In genomic region chr7:138610671-138611170, GRCh38 we compare ENCODE assay signal across 17 cellular contexts.
"Had no signal": no experiment of that assay in that cellular context is flagged by ENCODE, and none has a peak within 500 bp of the region (broad histone marks: within the 10 kb centered on the region; RNA-seq: fewer than 3 reads in every experiment).

No MANE protein-coding gene starts in this region.

- H3K4me3 ChIP-seq: SJSA1, smooth muscle cell had no signal

- H3K27ac Mint-ChIP-seq: activated CD8-positive, alpha-beta T cell treated with anti-CD3 and anti-CD28 coated beads, Interleukin-2, amount 10 ng/mL, durations not matched to agents 7 days and 5 days; activated T-helper 1 cell treated with anti-CD3 and anti-CD28 coated beads, Interleukin-12 subunit alpha, Interleukin-12 subunit beta, Interleukin-2, Interleukin-4 antibody, amounts not matched to agents 30 ng/mL and 10 ng/mL and 1 ng/mL, durations not matched to agents 14 hours and 24 hours and 36 hours; dendritic cell treated with granulocyte-macrophage colony-stimulating factor and Interleukin-4, amounts not matched to agents 40 ng/mL and 50 ng/mL, for 4 days; immature natural killer cell; stimulated activated effector memory CD8-positive, alpha-beta T cell treated with anti-CD3 and anti-CD28 coated beads, Interleukin-12 subunit alpha, Interleukin-12 subunit beta, amount 100 ng/mL, for 72 hours had no signal

- H3K27ac ChIP-seq: SJSA1, WERI-Rb-1 had no signal

- ATAC-seq: activated CD8-positive, alpha-beta T cell treated with anti-CD3 and anti-CD28 coated beads, Interleukin-2, amount 10 ng/mL, durations not matched to agents 7 days and 5 days; left cardiac atrium; right cardiac atrium; stimulated activated effector memory CD8-positive, alpha-beta T cell treated with anti-CD3 and anti-CD28 coated beads, Interleukin-12 subunit alpha, Interleukin-12 subunit beta, amount 100 ng/mL, for 72 hours had no signal

- H3K27me3 Mint-ChIP-seq: dendritic cell treated with granulocyte-macrophage colony-stimulating factor and Interleukin-4, amounts not matched to agents 40 ng/mL and 50 ng/mL, for 4 days had no signal

- H3K9me3 ChIP-seq: SJSA1 had no signal

- H3K4me3 Mint-ChIP-seq: activated CD8-positive, alpha-beta T cell treated with anti-CD3 and anti-CD28 coated beads, Interleukin-2, amount 10 ng/mL, durations not matched to agents 7 days and 5 days; activated T-helper 1 cell treated with anti-CD3 and anti-CD28 coated beads, Interleukin-12 subunit alpha, Interleukin-12 subunit beta, Interleukin-2, Interleukin-4 antibody, amounts not matched to agents 30 ng/mL and 10 ng/mL and 1 ng/mL, durations not matched to agents 14 hours and 24 hours and 36 hours; dendritic cell treated with granulocyte-macrophage colony-stimulating factor and Interleukin-4, amounts not matched to agents 40 ng/mL and 50 ng/mL, for 4 days; immature natural killer cell; stimulated activated effector memory CD8-positive, alpha-beta T cell treated with anti-CD3 and anti-CD28 coated beads, Interleukin-12 subunit alpha, Interleukin-12 subunit beta, amount 100 ng/mL, for 72 hours had no signal

- H3K36me3 ChIP-seq: SJSA1, WERI-Rb-1 had no signal

- H3K27me3 ChIP-seq: SJSA1 had no signal

- H3K36me3 Mint-ChIP-seq: immature natural killer cell; stimulated activated effector memory CD8-positive, alpha-beta T cell treated with anti-CD3 and anti-CD28 coated beads, Interleukin-12 subunit alpha, Interleukin-12 subunit beta, amount 100 ng/mL, for 72 hours had no signal

- H3K4me1 ChIP-seq: SJSA1 had no signal

- DNase-seq: activated CD4-positive, alpha-beta T cell treated with anti-CD3 and anti-CD28 coated beads for 48 hours; activated CD8-positive, alpha-beta memory T cell treated with anti-CD3 and anti-CD28 coated beads, Interleukin-2, amount 50 U/mL, for 48 hours; activated CD8-positive, alpha-beta T cell treated with anti-CD3 and anti-CD28 coated beads, Interleukin-2, amount 10 ng/mL, durations not matched to agents 7 days and 5 days; activated naive CD4-positive, alpha-beta T cell; cerebellar nuclear complex; immature natural killer cell; left cardiac atrium; mesendoderm; right cardiac atrium; SW 1271; trophoblast cell; WERI-Rb-1 had no signal

- H3K9me3 Mint-ChIP-seq: activated T-helper 1 cell treated with anti-CD3 and anti-CD28 coated beads, Interleukin-12 subunit alpha, Interleukin-12 subunit beta, Interleukin-2, Interleukin-4 antibody, amounts not matched to agents 30 ng/mL and 10 ng/mL and 1 ng/mL, durations not matched to agents 14 hours and 24 hours and 36 hours; dendritic cell treated with granulocyte-macrophage colony-stimulating factor and Interleukin-4, amounts not matched to agents 40 ng/mL and 50 ng/mL, for 4 days; immature natural killer cell; stimulated activated effector memory CD8-positive, alpha-beta T cell treated with anti-CD3 and anti-CD28 coated beads, Interleukin-12 subunit alpha, Interleukin-12 subunit beta, amount 100 ng/mL, for 72 hours had no signal
